19 cellular contexts compared by ENCODE assay signal in the genomic region with DNA sequence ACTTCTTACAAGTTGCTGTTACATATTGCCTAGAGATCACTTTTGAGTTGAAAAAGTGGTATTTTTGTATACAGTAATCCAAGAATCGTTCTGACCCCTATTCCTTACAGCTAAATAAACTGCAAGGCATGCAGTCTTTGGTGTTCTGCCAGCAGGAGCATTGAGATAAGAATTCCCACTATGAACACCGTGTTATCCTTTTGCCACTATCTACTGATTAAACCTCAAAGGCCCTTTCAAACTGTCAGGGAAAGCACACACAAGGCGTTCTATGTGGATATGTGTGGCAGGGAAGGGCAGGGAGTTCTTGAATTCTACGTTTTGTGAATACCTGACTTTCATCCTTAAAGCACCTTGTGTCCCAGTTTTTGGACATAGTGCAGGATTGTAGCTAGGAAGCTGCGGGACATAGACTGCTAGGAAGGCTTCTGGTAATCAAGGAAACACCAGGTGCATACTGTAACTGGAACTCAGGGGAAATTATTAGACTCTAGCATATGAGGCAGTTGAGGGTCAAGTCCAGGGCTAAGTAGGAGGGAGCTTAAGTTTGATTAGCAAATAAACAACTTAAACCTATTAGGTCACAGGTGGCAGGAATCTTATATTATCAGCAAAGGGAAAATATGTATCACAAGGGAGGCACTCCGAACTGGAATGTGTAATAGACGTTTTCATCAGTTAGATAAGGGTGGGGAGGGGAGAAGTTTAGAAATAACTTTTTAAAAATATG.
"Had no signal": no experiment of that assay in that cellular context is flagged by ENCODE, and none has a peak within 500 bp of the region (broad histone marks: within the 10 kb centered on the region; RNA-seq: fewer than 3 reads in every experiment).

No MANE protein-coding gene starts in this region.

- ATAC-seq: left lung; stimulated activated naive B cell treated with anti-CD40 and anti-IgM and Interleukin-4, amounts not matched to agents 10 μg/mL and 1 μg/mL and 100 μg/mL, for 72 hours; WTC11 had no signal

- H3K27me3 ChIP-seq: adrenal gland, left lung, sigmoid colon, upper lobe of left lung had no signal

- H3K27ac ChIP-seq: adrenal gland, left lung, sigmoid colon, upper lobe of left lung had no signal

- DNase-seq: activated T-cell treated with anti-CD3 and anti-CD28 coated beads, Interleukin-2, amount 50 U/mL, for 1 hour; adrenal gland; cortex of kidney; erythroblast; foreskin fibroblast; immature natural killer cell; left lung; mammary epithelial cell; midbrain; posterior cingulate gyrus; sigmoid colon; stimulated activated CD4-positive, alpha-beta T cell treated with anti-CD3 and anti-CD28 coated beads, Interleukin-2, amount 100 ng/mL, for 48 hours; stimulated activated CD8-positive, alpha-beta memory T cell treated with anti-CD3 and anti-CD28 coated beads, Interleukin-4, amount 100 ng/mL, for 48 hours; stimulated activated naive B cell treated with anti-CD40 and anti-IgM and Interleukin-4, amounts not matched to agents 10 μg/mL and 1 μg/mL and 100 μg/mL, for 72 hours; T1000; upper lobe of left lung had no signal

- FAIRE-seq: astrocyte, bronchial epithelial cell had no signal

- H3K9me3 ChIP-seq: adrenal gland, sigmoid colon, upper lobe of left lung had no signal

- H3K36me3 ChIP-seq: adrenal gland, left lung, sigmoid colon, upper lobe of left lung had no signal

- H3K4me1 ChIP-seq: adrenal gland, left lung, sigmoid colon, upper lobe of left lung had no signal

- H3K4me3 ChIP-seq: adrenal gland, left lung, sigmoid colon, upper lobe of left lung had no signal
